In genomic region chr16:21644674-21645073, GRCh38 we compare ENCODE assay signal across 15 cellular contexts. TPM values are rescaled to one million over a fixed set of nuclear protein-coding genes. Genes with fewer than 3 reads are reported as not detected.
DNase-seq lines count a peak whose midpoint lies in the region; ATAC-seq lines count a peak whose summit lies in the region.
"Had no signal": no experiment of that assay in that cellular context is flagged by ENCODE, and none has a peak within 500 bp of the region (broad histone marks: within the 10 kb centered on the region; RNA-seq: fewer than 3 reads in every experiment).

No MANE protein-coding gene starts in this region.

- peak overlapping the region; percentile 82 for H3K4me3 Mint-ChIP-seq in stimulated activated naive CD8-positive, alpha-beta T cell treated with anti-CD3 and anti-CD28 coated beads, Interleukin-15, Interleukin-2, amounts not matched to agents 100 ng/mL and 50 ng/mL, for 24 hours
- H3K4me3 Mint-ChIP-seq in activated T-helper 2 cell treated with anti-CD3 and anti-CD28 coated beads, Interferon-gamma antibody, Interleukin-2, Interleukin-4, amounts not matched to agents 10 μg/mL and 5 μg/mL and 100 μg/mL, durations not matched to agents 14 hours and 24 hours and 36 hours (ENCODE audit: low read depth), result peak overlapping the region; percentile 75
- H3K4me3 Mint-ChIP-seq in naive B cell, result peak overlapping the region; percentile 51 to 91 (median 83)

- peak overlapping the region; percentile 79 for H3K27ac Mint-ChIP-seq in stimulated activated naive CD8-positive, alpha-beta T cell treated with anti-CD3 and anti-CD28 coated beads, Interleukin-15, Interleukin-2, amounts not matched to agents 100 ng/mL and 50 ng/mL, for 24 hours
- H3K27ac Mint-ChIP-seq in activated T-helper 2 cell treated with anti-CD3 and anti-CD28 coated beads, Interferon-gamma antibody, Interleukin-2, Interleukin-4, amounts not matched to agents 10 μg/mL and 5 μg/mL and 100 μg/mL, durations not matched to agents 14 hours and 24 hours and 36 hours, result peak overlapping the region; percentile 91
- H3K27ac Mint-ChIP-seq in naive B cell, result peak overlapping the region; percentile 51 to 98 (median 95)

- no peak for DNase-seq in stimulated activated naive CD8-positive, alpha-beta T cell treated with anti-CD3 and anti-CD28 coated beads, Interleukin-15, Interleukin-2, amounts not matched to agents 100 U/mL and 50 U/mL, for 24 hours
- no peak for DNase-seq in activated T-helper 2 cell treated with anti-CD3 and anti-CD28 coated beads, Interferon-gamma antibody, Interleukin-2, Interleukin-4, amounts not matched to agents 10 μg/mL and 5 μg/mL and 100 μg/mL, durations not matched to agents 14 hours and 24 hours and 36 hours (ENCODE audit: low spot score)
- DNase-seq in naive B cell (no peak), inferior parietal cortex (ENCODE audit: extremely low spot score) (no peak), cerebellum (ENCODE audit: low spot score) (no peak)
- DNase-seq: COR-L47, NCI-H2081 treated with DMSO at 0.1 percent for 48 hours, occipital lobe, Right ventricle myocardium superior had no signal

- H3K9me3 Mint-ChIP-seq in stimulated activated naive CD8-positive, alpha-beta T cell treated with anti-CD3 and anti-CD28 coated beads, Interleukin-15, Interleukin-2, amounts not matched to agents 100 ng/mL and 50 ng/mL, for 24 hours, result no peaks in the 10 kb centered on the region
- H3K9me3 Mint-ChIP-seq in activated T-helper 2 cell treated with anti-CD3 and anti-CD28 coated beads, Interferon-gamma antibody, Interleukin-2, Interleukin-4, amounts not matched to agents 10 μg/mL and 5 μg/mL and 100 μg/mL, durations not matched to agents 14 hours and 24 hours and 36 hours, result no peaks in the 10 kb centered on the region
- no peaks in the 10 kb centered on the region for H3K9me3 Mint-ChIP-seq in naive B cell

- intact Hi-C loops in activated T-helper 2 cell treated with anti-CD3 and anti-CD28 coated beads, Interferon-gamma antibody, Interleukin-2, Interleukin-4, amounts not matched to agents 10 μg/mL and 5 μg/mL and 100 μg/mL, durations not matched to agents 14 hours and 24 hours and 36 hours (cut with micrococcal nuclease), result loop anchor here (1.0 to 10.0 kb wide), 2 partner anchors 45 to 1300 kb away; partner anchors contain the start of gene METTL9

- H3K27me3 Mint-ChIP-seq in stimulated activated naive CD8-positive, alpha-beta T cell treated with anti-CD3 and anti-CD28 coated beads, Interleukin-15, Interleukin-2, amounts not matched to agents 100 ng/mL and 50 ng/mL, for 24 hours, result no peaks in the 10 kb centered on the region
- H3K27me3 Mint-ChIP-seq in activated T-helper 2 cell treated with anti-CD3 and anti-CD28 coated beads, Interferon-gamma antibody, Interleukin-2, Interleukin-4, amounts not matched to agents 10 μg/mL and 5 μg/mL and 100 μg/mL, durations not matched to agents 14 hours and 24 hours and 36 hours (ENCODE audit: low read depth), result no peaks in the 10 kb centered on the region
- H3K27me3 Mint-ChIP-seq in naive B cell, result no peaks in the 10 kb centered on the region

- peaks cover 61% of the 10 kb centered on the region for H3K4me1 Mint-ChIP-seq in stimulated activated naive CD8-positive, alpha-beta T cell treated with anti-CD3 and anti-CD28 coated beads, Interleukin-15, Interleukin-2, amounts not matched to agents 100 ng/mL and 50 ng/mL, for 24 hours (ENCODE audit: low read depth)
- peaks cover 49% of the 10 kb centered on the region for H3K4me1 Mint-ChIP-seq in activated T-helper 2 cell treated with anti-CD3 and anti-CD28 coated beads, Interferon-gamma antibody, Interleukin-2, Interleukin-4, amounts not matched to agents 10 μg/mL and 5 μg/mL and 100 μg/mL, durations not matched to agents 14 hours and 24 hours and 36 hours (ENCODE audit: low read depth)
- H3K4me1 Mint-ChIP-seq in naive B cell, result peaks cover 30 to 67% (median 50%) of the 10 kb centered on the region in 3 donors

- H3K36me3 Mint-ChIP-seq in stimulated activated naive CD8-positive, alpha-beta T cell treated with anti-CD3 and anti-CD28 coated beads, Interleukin-15, Interleukin-2, amounts not matched to agents 100 ng/mL and 50 ng/mL, for 24 hours (ENCODE audit: low read depth), result no peaks in the 10 kb centered on the region
- H3K36me3 Mint-ChIP-seq in activated T-helper 2 cell treated with anti-CD3 and anti-CD28 coated beads, Interferon-gamma antibody, Interleukin-2, Interleukin-4, amounts not matched to agents 10 μg/mL and 5 μg/mL and 100 μg/mL, durations not matched to agents 14 hours and 24 hours and 36 hours (ENCODE audit: low read depth), result peaks cover 2% of the 10 kb centered on the region
- H3K36me3 Mint-ChIP-seq in naive B cell, result no peaks in the 10 kb centered on the region

- no peak for ATAC-seq in stimulated activated naive CD8-positive, alpha-beta T cell treated with anti-CD3 and anti-CD28 coated beads, Interleukin-15, Interleukin-2, amounts not matched to agents 100 U/mL and 50 U/mL, for 24 hours
- ATAC-seq in naive B cell (ENCODE audit: low read depth in 2 of 2) (no peak), HG02884 (IDR thresholded peaks at IDR 0.05; ENCODE audit: unreplicated experiment) (no peak), HG02981 (IDR thresholded peaks at IDR 0.05; ENCODE audit: unreplicated experiment) (no peak)

RNA-seq across cellular contexts. Expression of gene IGSF6, which starts 7.7 kb away (rescaled TPM):
- total RNA-seq in activated T-helper 2 cell treated with anti-CD3 and anti-CD28 coated beads, Interferon-gamma antibody, Interleukin-2, Interleukin-4, amounts not matched to agents 10 μg/mL and 5 μg/mL and 100 μg/mL, durations not matched to agents 14 hours and 24 hours and 36 hours, result not detected in 2 replicates
- polyA plus RNA-seq in naive B cell (ENCODE audit: low read depth in 6 of 6), result 1 to 10 TPM in 2 of 6 donors, under 1 TPM in 4; 0.44 to 2.0 (median 0.66) TPM
- 1.8 TPM for total RNA-seq in cerebellum
- total RNA-seq: astrocyte had no signal
- polyA plus RNA-seq: keratinocyte had no signal

RNA-seq across cellular contexts. Expression of gene OTOA, which starts 19.1 kb away (rescaled TPM):
- total RNA-seq in activated T-helper 2 cell treated with anti-CD3 and anti-CD28 coated beads, Interferon-gamma antibody, Interleukin-2, Interleukin-4, amounts not matched to agents 10 μg/mL and 5 μg/mL and 100 μg/mL, durations not matched to agents 14 hours and 24 hours and 36 hours, result 0.07 TPM in 1 of 2 replicates, not detected in the other
- not detected for polyA plus RNA-seq in naive B cell (ENCODE audit: low read depth in 6 of 6)
- 0.36 TPM for total RNA-seq in cerebellum
- total RNA-seq: Right ventricle myocardium superior had no signal
- polyA plus RNA-seq: esophagus, keratinocyte had no signal

RNA-seq across cellular contexts. Expression of gene METTL9, which starts 45.3 kb away (rescaled TPM):
- total RNA-seq in activated T-helper 2 cell treated with anti-CD3 and anti-CD28 coated beads, Interferon-gamma antibody, Interleukin-2, Interleukin-4, amounts not matched to agents 10 μg/mL and 5 μg/mL and 100 μg/mL, durations not matched to agents 14 hours and 24 hours and 36 hours, result 73.9 and 75.8 TPM in 2 replicates
- 100 to 1,000 TPM in 4 of 6 donors, 10 to 100 TPM in 2; 92.8 to 151 (median 110) TPM for polyA plus RNA-seq in naive B cell (ENCODE audit: low read depth in 6 of 6)
- 138 TPM for total RNA-seq in cerebellum
